2 cellular contexts compared by ENCODE assay signal in genomic region chrX:117095393-117095792, GRCh38.
TF ChIP-seq lines count a peak whose summit lies in the region.

No MANE protein-coding gene starts in this region.

TF ChIP-seq in HepG2, 621 proteins besides CTCF, POLR2A, EP300 and RAD21:
- TF ChIP-seq PRDM4 (CRISPR knock-in tag; IDR thresholded peaks at IDR 0.05; ENCODE audit: borderline replicate concordance) (no peak), TCF12 (IDR thresholded peaks at IDR 0.05) (0 out of 2 replicates have a peak, but pooled peaks have one; percentile 49), TCF12 (CRISPR knock-in tag; IDR thresholded peaks at IDR 0.05) (no peak)

TF ChIP-seq in H1, 55 proteins besides CTCF, POLR2A, EP300 and RAD21:
- no peak for TF ChIP-seq CHD7 (IDR thresholded peaks at IDR 0.05; ENCODE audit: insufficient replicate concordance, low read length)
- peak; percentile 56 for TF ChIP-seq BRCA1 (IDR thresholded peaks at IDR 0.05; ENCODE audit: low read depth, low read length)
